8 cellular contexts compared by ENCODE assay signal in the genomic region with DNA sequence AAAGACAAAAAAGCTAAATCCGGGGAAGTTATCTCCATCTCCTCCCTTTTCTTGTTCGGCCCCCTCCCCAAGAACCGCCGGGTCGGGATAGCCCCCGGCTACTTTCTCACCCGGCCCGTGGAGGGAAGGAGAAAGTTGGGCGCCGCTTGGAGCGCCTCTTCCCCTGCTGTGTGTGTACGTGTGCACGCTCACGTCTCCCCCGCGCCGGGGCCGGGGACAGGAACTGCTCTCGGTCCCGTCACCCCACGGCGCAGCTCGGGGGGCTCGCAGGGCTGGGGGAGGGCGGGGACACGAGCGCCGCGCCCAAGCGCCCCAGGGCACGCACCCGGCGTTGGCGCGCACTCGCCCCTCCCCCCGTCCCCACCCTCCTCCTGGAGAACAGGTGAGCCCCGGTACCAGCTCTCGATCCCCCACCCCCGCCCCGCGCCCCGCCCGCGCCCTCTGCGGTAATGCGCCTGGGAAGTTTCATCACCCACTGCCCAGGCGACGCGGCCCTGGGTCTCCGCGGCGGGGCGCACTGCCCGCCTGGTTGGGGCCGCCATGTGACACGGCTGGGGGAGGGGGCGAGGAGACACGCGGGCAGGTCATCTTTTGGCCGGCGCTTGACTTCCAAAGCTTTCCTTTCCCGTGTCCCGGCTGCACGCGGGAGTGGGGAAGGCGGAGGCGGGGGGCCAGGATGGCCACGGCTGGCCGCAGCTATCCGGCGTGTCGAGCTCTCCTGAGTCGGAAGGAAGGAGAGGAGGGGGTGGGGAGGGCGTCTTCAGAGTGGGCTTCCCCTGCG. TPM values are rescaled to one million over a fixed set of nuclear protein-coding genes. Genes with fewer than 3 reads are reported as not detected.
DNase-seq lines count a peak whose midpoint lies in the region; ATAC-seq and TF ChIP-seq lines count a peak whose summit lies in the region.

No MANE protein-coding gene starts in this region.

- CTCF ChIA-PET in BJ (lab: Yijun Ruan, JAX) = interaction anchor here (0.8 to 4.1 kb wide), 8 partner anchors 29 to 615 kb away, joined by 3 to 55 read pairs (median 4); no protein-coding TSS in a partner anchor

- peaks cover 47% of the 10 kb centered on the region for H3K36me3 Mint-ChIP-seq in activated naive CD8-positive, alpha-beta T cell treated with anti-CD3 and anti-CD28 coated beads for 36 hours

- H3K4me3 Mint-ChIP-seq in activated naive CD8-positive, alpha-beta T cell treated with anti-CD3 and anti-CD28 coated beads for 36 hours = peak overlapping the region; percentile 99

- H3K4me1 Mint-ChIP-seq in activated naive CD8-positive, alpha-beta T cell treated with anti-CD3 and anti-CD28 coated beads for 36 hours = peaks cover 35% of the 10 kb centered on the region

- H3K4me3 ChIP-seq in BJ (ENCODE audit: low read depth, low read length) (peak overlapping the region; percentile 52), subcutaneous abdominal adipose tissue (ENCODE audit: low read depth in 1 of 5, low read length in 5 of 5) (peak overlapping the region in 4 of 5 donors; percentile 53 to 67 (median 64))

- peak; percentile 37 for TF ChIP-seq CTCF in BJ (IDR thresholded peaks at IDR 0.05; ENCODE audit: insufficient read depth, low read depth, low read length)

- H3K27ac Mint-ChIP-seq in activated naive CD8-positive, alpha-beta T cell treated with anti-CD3 and anti-CD28 coated beads for 36 hours = peak overlapping the region; percentile 97

- no peak overlapping the region for H3K27ac ChIP-seq in subcutaneous abdominal adipose tissue (ENCODE audit: low read depth, low read length)

- H3K9me3 ChIP-seq in subcutaneous abdominal adipose tissue (ENCODE audit: control insufficient read depth in 5 of 5, low read length in 5 of 5) = no peaks in the 10 kb centered on the region

- H3K36me3 ChIP-seq in BJ (ENCODE audit: control insufficient read depth, insufficient read depth, low read length) (peaks cover 11% of the 10 kb centered on the region), subcutaneous abdominal adipose tissue (ENCODE audit: control insufficient read depth in 5 of 5, insufficient read depth in 5 of 5, low read length in 5 of 5) (no peaks in the 10 kb centered on the region)

- H3K27me3 ChIP-seq in BJ (ENCODE audit: control insufficient read depth, insufficient read depth, low read length) = no peaks in the 10 kb centered on the region
- peaks cover 0 to 26% (median 19%) of the 10 kb centered on the region in 5 donors for H3K27me3 ChIP-seq in subcutaneous abdominal adipose tissue (ENCODE audit: control insufficient read depth in 5 of 5, insufficient read depth in 4 of 5, low read length in 5 of 5)

- no peak overlapping the region for H3K9ac ChIP-seq in subcutaneous abdominal adipose tissue (ENCODE audit: low read length in 5 of 5)

- ATAC-seq in GM19395 (IDR thresholded peaks at IDR 0.05; ENCODE audit: unreplicated experiment) (peak; percentile 38), GM21528 (IDR thresholded peaks at IDR 0.05; ENCODE audit: low FRiP score, unreplicated experiment) (no peak)

- peaks cover 2% of the 10 kb centered on the region for H3K9me3 Mint-ChIP-seq in activated naive CD8-positive, alpha-beta T cell treated with anti-CD3 and anti-CD28 coated beads for 36 hours

- POLR2A ChIA-PET in BJ (lab: Charles Lee) = interaction anchor here (1.3 to 2.1 kb wide), 2 partner anchors 145 to 286 kb away, joined by 5 to 7 read pairs; no protein-coding TSS in a partner anchor

- no peak for DNase-seq in BJ (ENCODE audit: low read depth)
- peak; percentile 68 for DNase-seq in LHCN-M2 (ENCODE audit: low read depth)
- DNase-seq in activated naive CD8-positive, alpha-beta T cell treated with anti-CD3 and anti-CD28 coated beads for 36 hours = peak; percentile 80
- peak; percentile 77 for DNase-seq in kidney tubule cell (ENCODE audit: low spot score)
- no peak for DNase-seq in NCI-H2107 (lab: John Stamatoyannopoulos, UW)

- H3K4me1 ChIP-seq in subcutaneous abdominal adipose tissue (ENCODE audit: control insufficient read depth in 5 of 5, insufficient read depth in 5 of 5, low read length in 5 of 5) = peaks cover 8 to 49% (median 41%) of the 10 kb centered on the region in 5 donors

- peaks cover 80% of the 10 kb centered on the region for H3K27me3 Mint-ChIP-seq in activated naive CD8-positive, alpha-beta T cell treated with anti-CD3 and anti-CD28 coated beads for 36 hours

RNA-seq across cellular contexts. Expression of a gene that starts 1.3 kb away (rescaled TPM):
- 168 and 181 TPM in 2 replicates for polyA plus RNA-seq in BJ (2011; rRNA removed)
- 148 and 149 TPM in 2 replicates for polyA minus RNA-seq in BJ (2011; rRNA and poly(A)+ RNA removed)
- total RNA-seq in LHCN-M2 (2014; rRNA removed) = 1,426 and 2,025 TPM in 2 replicates
- 1,502 TPM for polyA plus RNA-seq in LHCN-M2 (2012)
- 10 to 100 TPM; 41.1 to 41.2 TPM for total RNA-seq in activated naive CD8-positive, alpha-beta T cell treated with anti-CD3 and anti-CD28 coated beads for 36 hours

Comparison
In these comparisons a context has a peak if more than half of its experiments do, and no peak if none do; other contexts are left out.
1. DNase-seq: peak in LHCN-M2 (single experiment), activated naive CD8-positive, alpha-beta T cell treated with anti-CD3 and anti-CD28 coated beads for 36 hours (single experiment) and kidney tubule cell (single experiment); none in BJ (single experiment) and NCI-H2107 (single experiment).
2. RNA of a gene that starts 1.3 kb away (total RNA-seq): 1,426 to 2,025 TPM in LHCN-M2; 41.1 to 41.2 TPM in activated naive CD8-positive, alpha-beta T cell treated with anti-CD3 and anti-CD28 coated beads for 36 hours; every median in the first group is over 10 times any median in the second.